Comparison of ENCODE assay signal across 25 cellular contexts in genomic region chrX:100356497-100356896, GRCh38. TPM values are rescaled to one million over a fixed set of nuclear protein-coding genes. Genes with fewer than 3 reads are reported as not detected.
"Had no signal": no experiment of that assay in that cellular context is flagged by ENCODE, and none has a peak within 500 bp of the region (broad histone marks: within the 10 kb centered on the region; RNA-seq: fewer than 3 reads in every experiment).

No MANE protein-coding gene starts in this region.

- DNase-seq: cortex of kidney; hypothalamus; immature natural killer cell; islet precursor cell; kidney glomerular epithelial cell; left colon; left ventricle myocardium superior; mesenchymal stem cell; mucosa of descending colon; naive B cell; nucleus accumbens; sigmoid colon; stimulated activated CD4-positive, alpha-beta T cell treated with anti-CD3 and anti-CD28 coated beads, Interleukin-2, amount 100 ng/mL, for 24 hours; stimulated activated CD4-positive, alpha-beta T cell treated with anti-CD3 and anti-CD28 coated beads, Interleukin-4, amount 100 ng/mL, for 4 hours; transverse colon; upper lobe of right lung; uterus had no signal

- H3K4me1 ChIP-seq: prostate gland, right atrium auricular region, sigmoid colon, transverse colon, upper lobe of right lung, uterus had no signal

- ATAC-seq: left colon; left ventricle myocardium superior; mucosa of descending colon; natural killer cell treated with Interleukin-12 subunit alpha and Interleukin-12 subunit beta and Interleukin-15 and Interleukin-18, amount 100 ng/mL, for 72 hours; stimulated activated memory B cell treated with anti-CD40 and anti-IgM and Interleukin-4, amounts not matched to agents 10 μg/mL and 1 μg/mL and 100 μg/mL, for 72 hours; upper lobe of right lung had no signal

- H3K27me3 ChIP-seq: right atrium auricular region, sigmoid colon, transverse colon, upper lobe of right lung, uterus had no signal

- H3K4me3 ChIP-seq: lung, mucosa of descending colon, prostate gland, right atrium auricular region, sigmoid colon, transverse colon, upper lobe of right lung, uterus had no signal

- H3K4me1 Mint-ChIP-seq: immature natural killer cell; mesothelial cell of epicardium; naive B cell; stimulated activated memory B cell treated with anti-CD40 and anti-IgM and Interleukin-4, amounts not matched to agents 10 μg/mL and 1 μg/mL and 100 μg/mL, for 72 hours had no signal

- H3K36me3 ChIP-seq: prostate gland, right atrium auricular region, sigmoid colon, transverse colon, upper lobe of right lung, uterus had no signal

- H3K36me3 Mint-ChIP-seq: immature natural killer cell; mesothelial cell of epicardium; naive B cell; natural killer cell treated with Interleukin-12 subunit alpha and Interleukin-12 subunit beta and Interleukin-15 and Interleukin-18, amount 100 ng/mL, for 72 hours; stimulated activated memory B cell treated with anti-CD40 and anti-IgM and Interleukin-4, amounts not matched to agents 10 μg/mL and 1 μg/mL and 100 μg/mL, for 72 hours had no signal

- H3K27ac Mint-ChIP-seq: immature natural killer cell; mesothelial cell of epicardium; naive B cell; natural killer cell treated with Interleukin-12 subunit alpha and Interleukin-12 subunit beta and Interleukin-15 and Interleukin-18, amount 100 ng/mL, for 72 hours; stimulated activated memory B cell treated with anti-CD40 and anti-IgM and Interleukin-4, amounts not matched to agents 10 μg/mL and 1 μg/mL and 100 μg/mL, for 72 hours; stimulated activated naive CD8-positive, alpha-beta T cell treated with anti-CD3 and anti-CD28 coated beads, Interleukin-15, Interleukin-2, amounts not matched to agents 100 ng/mL and 50 ng/mL, for 24 hours had no signal

- H3K9me3 ChIP-seq: mucosa of descending colon, prostate gland, right atrium auricular region, sigmoid colon, transverse colon, upper lobe of right lung, uterus had no signal

- H3K27ac ChIP-seq: prostate gland, right atrium auricular region, sigmoid colon, transverse colon, upper lobe of right lung, uterus had no signal

- FAIRE-seq: frontal cortex had no signal

- H3K4me3 Mint-ChIP-seq: immature natural killer cell; mesothelial cell of epicardium; naive B cell; natural killer cell treated with Interleukin-12 subunit alpha and Interleukin-12 subunit beta and Interleukin-15 and Interleukin-18, amount 100 ng/mL, for 72 hours; stimulated activated memory B cell treated with anti-CD40 and anti-IgM and Interleukin-4, amounts not matched to agents 10 μg/mL and 1 μg/mL and 100 μg/mL, for 72 hours; stimulated activated naive CD8-positive, alpha-beta T cell treated with anti-CD3 and anti-CD28 coated beads, Interleukin-15, Interleukin-2, amounts not matched to agents 100 ng/mL and 50 ng/mL, for 24 hours had no signal

- H3K9me3 Mint-ChIP-seq: mesothelial cell of epicardium; natural killer cell treated with Interleukin-12 subunit alpha and Interleukin-12 subunit beta and Interleukin-15 and Interleukin-18, amount 100 ng/mL, for 72 hours; stimulated activated memory B cell treated with anti-CD40 and anti-IgM and Interleukin-4, amounts not matched to agents 10 μg/mL and 1 μg/mL and 100 μg/mL, for 72 hours; stimulated activated naive CD8-positive, alpha-beta T cell treated with anti-CD3 and anti-CD28 coated beads, Interleukin-15, Interleukin-2, amounts not matched to agents 100 ng/mL and 50 ng/mL, for 24 hours had no signal

- H3K27me3 Mint-ChIP-seq: stimulated activated memory B cell treated with anti-CD40 and anti-IgM and Interleukin-4, amounts not matched to agents 10 μg/mL and 1 μg/mL and 100 μg/mL, for 72 hours; stimulated activated naive CD8-positive, alpha-beta T cell treated with anti-CD3 and anti-CD28 coated beads, Interleukin-15, Interleukin-2, amounts not matched to agents 100 ng/mL and 50 ng/mL, for 24 hours had no signal

RNA-seq across cellular contexts. Expression of gene PCDH19, which starts 53.6 kb away (rescaled TPM):
- total RNA-seq: natural killer cell treated with Interleukin-12 subunit alpha and Interleukin-12 subunit beta and Interleukin-15 and Interleukin-18, amount 100 ng/mL, for 72 hours had no signal
- polyA plus RNA-seq: immature natural killer cell had no signal
